In the genomic region with DNA sequence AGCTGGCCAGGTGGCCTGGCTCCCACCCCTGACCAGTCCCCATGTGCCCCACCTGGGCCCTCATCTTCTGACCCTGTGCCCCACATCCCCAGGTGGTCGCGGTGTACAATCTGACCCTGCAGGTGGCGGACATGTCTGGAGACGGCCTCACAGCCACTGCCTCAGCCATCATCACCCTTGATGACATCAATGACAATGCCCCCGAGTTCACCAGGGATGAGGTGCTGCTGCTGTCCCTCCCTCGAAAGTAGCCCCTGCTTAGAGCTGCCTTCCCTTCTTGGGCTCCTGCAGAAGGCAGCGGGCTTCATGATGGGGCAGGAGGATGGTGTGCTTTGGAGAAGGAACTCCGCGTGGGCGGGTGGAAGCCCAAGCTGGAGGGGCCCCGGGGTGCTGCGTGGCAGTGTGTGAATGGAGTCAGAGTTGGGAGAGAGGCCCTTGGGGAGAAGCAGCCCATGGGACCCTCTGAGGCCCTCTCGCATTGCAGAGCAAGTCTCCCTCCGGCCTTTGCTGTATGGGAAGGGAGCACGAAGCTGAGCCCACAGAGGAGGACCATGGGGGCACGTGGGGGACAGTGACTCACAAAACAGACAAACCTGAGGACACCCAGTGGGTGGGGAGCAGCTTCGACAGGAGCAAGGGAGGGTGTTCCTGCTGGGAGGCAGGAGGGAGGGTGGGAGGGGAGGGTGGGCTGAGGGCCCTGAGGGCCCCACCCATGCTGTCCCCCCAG, we compare ENCODE assay signal across 1 cellular context.
TF ChIP-seq lines count a peak whose summit lies in the region.

No MANE protein-coding gene starts in this region.

TF ChIP-seq in IMR-90, 13 proteins besides CTCF, POLR2A, EP300 and RAD21:
- TF ChIP-seq, protein P1, sequence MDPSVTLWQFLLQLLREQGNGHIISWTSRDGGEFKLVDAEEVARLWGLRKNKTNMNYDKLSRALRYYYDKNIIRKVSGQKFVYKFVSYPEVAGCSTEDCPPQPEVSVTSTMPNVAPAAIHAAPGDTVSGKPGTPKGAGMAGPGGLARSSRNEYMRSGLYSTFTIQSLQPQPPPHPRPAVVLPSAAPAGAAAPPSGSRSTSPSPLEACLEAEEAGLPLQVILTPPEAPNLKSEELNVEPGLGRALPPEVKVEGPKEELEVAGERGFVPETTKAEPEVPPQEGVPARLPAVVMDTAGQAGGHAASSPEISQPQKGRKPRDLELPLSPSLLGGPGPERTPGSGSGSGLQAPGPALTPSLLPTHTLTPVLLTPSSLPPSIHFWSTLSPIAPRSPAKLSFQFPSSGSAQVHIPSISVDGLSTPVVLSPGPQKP (IDR thresholded peaks at IDR 0.05; ENCODE audit: borderline replicate concordance, low read depth, low read length), result no peak
- TF ChIP-seq, protein P2, sequence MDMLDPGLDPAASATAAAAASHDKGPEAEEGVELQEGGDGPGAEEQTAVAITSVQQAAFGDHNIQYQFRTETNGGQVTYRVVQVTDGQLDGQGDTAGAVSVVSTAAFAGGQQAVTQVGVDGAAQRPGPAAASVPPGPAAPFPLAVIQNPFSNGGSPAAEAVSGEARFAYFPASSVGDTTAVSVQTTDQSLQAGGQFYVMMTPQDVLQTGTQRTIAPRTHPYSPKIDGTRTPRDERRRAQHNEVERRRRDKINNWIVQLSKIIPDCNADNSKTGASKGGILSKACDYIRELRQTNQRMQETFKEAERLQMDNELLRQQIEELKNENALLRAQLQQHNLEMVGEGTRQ (IDR thresholded peaks at IDR 0.05; ENCODE audit: low read depth, low read length), result peak; percentile 48; the same call in 1 of the 2 replicates
TF ChIP-seq in IMR-90: peak in this region for 1.
